In the genomic region with DNA sequence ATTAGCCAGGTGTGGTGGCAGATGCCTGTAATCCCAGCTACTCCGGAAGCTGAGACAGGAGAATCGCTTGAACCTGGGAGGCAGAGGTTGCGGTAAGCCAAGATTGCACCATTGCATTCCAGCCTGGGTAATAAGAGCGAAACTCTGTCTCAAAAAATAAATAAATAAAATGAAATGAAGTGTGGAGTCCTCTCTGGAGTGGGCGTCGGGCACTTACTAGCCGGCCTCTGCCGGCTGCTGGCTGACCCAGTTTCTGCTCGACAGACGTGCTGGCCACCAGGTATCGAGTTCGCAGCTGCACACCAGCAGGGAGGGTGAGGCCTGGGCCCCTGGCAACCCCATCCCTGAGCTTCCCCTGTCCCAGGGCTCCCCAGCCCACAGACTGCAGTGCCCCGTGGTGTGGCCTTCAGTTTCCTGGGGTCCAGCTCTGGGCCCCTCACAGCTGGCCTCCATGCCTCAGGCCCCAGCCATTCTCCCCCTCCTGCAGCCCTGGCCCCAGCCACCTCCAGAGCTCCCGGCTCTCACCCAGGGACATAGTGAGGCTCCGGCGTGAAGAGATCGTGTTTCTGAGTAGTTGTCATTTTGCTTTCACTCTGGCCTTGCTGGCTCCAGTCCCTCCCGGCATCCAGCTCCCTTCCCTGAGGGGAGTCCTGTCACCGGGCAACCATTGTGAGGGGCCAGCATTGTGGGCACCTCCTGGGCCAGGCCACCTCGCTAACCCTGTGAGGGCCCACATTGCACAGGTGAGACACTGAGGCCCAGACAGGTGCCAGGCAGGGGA, we compare ENCODE assay signal across 1 cellular context.
TF ChIP-seq lines count a peak whose summit lies in the region.

No MANE protein-coding gene starts in this region.

TF ChIP-seq in HepG2, 621 proteins besides CTCF, POLR2A, EP300 and RAD21 (continued from another document):
- TF ChIP-seq, protein P1, sequence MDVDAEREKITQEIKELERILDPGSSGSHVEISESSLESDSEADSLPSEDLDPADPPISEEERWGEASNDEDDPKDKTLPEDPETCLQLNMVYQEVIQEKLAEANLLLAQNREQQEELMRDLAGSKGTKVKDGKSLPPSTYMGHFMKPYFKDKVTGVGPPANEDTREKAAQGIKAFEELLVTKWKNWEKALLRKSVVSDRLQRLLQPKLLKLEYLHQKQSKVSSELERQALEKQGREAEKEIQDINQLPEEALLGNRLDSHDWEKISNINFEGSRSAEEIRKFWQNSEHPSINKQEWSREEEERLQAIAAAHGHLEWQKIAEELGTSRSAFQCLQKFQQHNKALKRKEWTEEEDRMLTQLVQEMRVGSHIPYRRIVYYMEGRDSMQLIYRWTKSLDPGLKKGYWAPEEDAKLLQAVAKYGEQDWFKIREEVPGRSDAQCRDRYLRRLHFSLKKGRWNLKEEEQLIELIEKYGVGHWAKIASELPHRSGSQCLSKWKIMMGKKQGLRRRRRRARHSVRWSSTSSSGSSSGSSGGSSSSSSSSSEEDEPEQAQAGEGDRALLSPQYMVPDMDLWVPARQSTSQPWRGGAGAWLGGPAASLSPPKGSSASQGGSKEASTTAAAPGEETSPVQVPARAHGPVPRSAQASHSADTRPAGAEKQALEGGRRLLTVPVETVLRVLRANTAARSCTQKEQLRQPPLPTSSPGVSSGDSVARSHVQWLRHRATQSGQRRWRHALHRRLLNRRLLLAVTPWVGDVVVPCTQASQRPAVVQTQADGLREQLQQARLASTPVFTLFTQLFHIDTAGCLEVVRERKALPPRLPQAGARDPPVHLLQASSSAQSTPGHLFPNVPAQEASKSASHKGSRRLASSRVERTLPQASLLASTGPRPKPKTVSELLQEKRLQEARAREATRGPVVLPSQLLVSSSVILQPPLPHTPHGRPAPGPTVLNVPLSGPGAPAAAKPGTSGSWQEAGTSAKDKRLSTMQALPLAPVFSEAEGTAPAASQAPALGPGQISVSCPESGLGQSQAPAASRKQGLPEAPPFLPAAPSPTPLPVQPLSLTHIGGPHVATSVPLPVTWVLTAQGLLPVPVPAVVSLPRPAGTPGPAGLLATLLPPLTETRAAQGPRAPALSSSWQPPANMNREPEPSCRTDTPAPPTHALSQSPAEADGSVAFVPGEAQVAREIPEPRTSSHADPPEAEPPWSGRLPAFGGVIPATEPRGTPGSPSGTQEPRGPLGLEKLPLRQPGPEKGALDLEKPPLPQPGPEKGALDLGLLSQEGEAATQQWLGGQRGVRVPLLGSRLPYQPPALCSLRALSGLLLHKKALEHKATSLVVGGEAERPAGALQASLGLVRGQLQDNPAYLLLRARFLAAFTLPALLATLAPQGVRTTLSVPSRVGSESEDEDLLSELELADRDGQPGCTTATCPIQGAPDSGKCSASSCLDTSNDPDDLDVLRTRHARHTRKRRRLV (CRISPR knock-in tag; IDR thresholded peaks at IDR 0.05) = no peak
- TF ChIP-seq, protein P2, sequence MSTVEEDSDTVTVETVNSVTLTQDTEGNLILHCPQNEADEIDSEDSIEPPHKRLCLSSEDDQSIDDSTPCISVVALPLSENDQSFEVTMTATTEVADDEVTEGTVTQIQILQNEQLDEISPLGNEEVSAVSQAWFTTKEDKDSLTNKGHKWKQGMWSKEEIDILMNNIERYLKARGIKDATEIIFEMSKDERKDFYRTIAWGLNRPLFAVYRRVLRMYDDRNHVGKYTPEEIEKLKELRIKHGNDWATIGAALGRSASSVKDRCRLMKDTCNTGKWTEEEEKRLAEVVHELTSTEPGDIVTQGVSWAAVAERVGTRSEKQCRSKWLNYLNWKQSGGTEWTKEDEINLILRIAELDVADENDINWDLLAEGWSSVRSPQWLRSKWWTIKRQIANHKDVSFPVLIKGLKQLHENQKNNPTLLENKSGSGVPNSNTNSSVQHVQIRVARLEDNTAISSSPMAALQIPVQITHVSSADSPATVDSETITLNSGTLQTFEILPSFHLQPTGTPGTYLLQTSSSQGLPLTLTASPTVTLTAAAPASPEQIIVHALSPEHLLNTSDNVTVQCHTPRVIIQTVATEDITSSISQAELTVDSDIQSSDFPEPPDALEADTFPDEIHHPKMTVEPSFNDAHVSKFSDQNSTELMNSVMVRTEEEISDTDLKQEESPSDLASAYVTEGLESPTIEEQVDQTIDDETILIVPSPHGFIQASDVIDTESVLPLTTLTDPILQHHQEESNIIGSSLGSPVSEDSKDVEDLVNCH (CRISPR knock-in tag; IDR thresholded peaks at IDR 0.05) = no peak
- TF ChIP-seq, protein P3, sequence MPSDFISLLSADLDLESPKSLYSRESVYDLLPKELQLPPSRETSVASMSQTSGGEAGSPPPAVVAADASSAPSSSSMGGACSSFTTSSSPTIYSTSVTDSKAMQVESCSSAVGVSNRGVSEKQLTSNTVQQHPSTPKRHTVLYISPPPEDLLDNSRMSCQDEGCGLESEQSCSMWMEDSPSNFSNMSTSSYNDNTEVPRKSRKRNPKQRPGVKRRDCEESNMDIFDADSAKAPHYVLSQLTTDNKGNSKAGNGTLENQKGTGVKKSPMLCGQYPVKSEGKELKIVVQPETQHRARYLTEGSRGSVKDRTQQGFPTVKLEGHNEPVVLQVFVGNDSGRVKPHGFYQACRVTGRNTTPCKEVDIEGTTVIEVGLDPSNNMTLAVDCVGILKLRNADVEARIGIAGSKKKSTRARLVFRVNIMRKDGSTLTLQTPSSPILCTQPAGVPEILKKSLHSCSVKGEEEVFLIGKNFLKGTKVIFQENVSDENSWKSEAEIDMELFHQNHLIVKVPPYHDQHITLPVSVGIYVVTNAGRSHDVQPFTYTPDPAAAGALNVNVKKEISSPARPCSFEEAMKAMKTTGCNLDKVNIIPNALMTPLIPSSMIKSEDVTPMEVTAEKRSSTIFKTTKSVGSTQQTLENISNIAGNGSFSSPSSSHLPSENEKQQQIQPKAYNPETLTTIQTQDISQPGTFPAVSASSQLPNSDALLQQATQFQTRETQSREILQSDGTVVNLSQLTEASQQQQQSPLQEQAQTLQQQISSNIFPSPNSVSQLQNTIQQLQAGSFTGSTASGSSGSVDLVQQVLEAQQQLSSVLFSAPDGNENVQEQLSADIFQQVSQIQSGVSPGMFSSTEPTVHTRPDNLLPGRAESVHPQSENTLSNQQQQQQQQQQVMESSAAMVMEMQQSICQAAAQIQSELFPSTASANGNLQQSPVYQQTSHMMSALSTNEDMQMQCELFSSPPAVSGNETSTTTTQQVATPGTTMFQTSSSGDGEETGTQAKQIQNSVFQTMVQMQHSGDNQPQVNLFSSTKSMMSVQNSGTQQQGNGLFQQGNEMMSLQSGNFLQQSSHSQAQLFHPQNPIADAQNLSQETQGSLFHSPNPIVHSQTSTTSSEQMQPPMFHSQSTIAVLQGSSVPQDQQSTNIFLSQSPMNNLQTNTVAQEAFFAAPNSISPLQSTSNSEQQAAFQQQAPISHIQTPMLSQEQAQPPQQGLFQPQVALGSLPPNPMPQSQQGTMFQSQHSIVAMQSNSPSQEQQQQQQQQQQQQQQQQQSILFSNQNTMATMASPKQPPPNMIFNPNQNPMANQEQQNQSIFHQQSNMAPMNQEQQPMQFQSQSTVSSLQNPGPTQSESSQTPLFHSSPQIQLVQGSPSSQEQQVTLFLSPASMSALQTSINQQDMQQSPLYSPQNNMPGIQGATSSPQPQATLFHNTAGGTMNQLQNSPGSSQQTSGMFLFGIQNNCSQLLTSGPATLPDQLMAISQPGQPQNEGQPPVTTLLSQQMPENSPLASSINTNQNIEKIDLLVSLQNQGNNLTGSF (CRISPR knock-in tag; IDR thresholded peaks at IDR 0.05) = no peak
- TF ChIP-seq ZNF777 (CRISPR knock-in tag; IDR thresholded peaks at IDR 0.05) (no peak), LCORL (IDR thresholded peaks at IDR 0.05) (no peak), LCORL (CRISPR knock-in tag; IDR thresholded peaks at IDR 0.05) (0 out of 2 replicates have a peak, but pooled peaks have one; percentile 20), ZNF788 (CRISPR knock-in tag; IDR thresholded peaks at IDR 0.05; ENCODE audit: borderline replicate concordance) (0 out of 2 replicates have a peak, but pooled peaks have one; percentile 0), EZH2 (conservative IDR thresholded peaks at IDR 0.05; ENCODE audit: low read depth, low read length) (no peak), ZFY (CRISPR knock-in tag; IDR thresholded peaks at IDR 0.05) (peak; percentile 42; the same call in 1 of the 2 replicates), SAP130 (CRISPR knock-in tag; IDR thresholded peaks at IDR 0.05; ENCODE audit: low read depth) (peak; percentile 2; the same call in 1 of the 2 replicates), TEAD3 (CRISPR knock-in tag; optimal IDR thresholded peaks at IDR 0.05; ENCODE audit: borderline replicate concordance) (peak; percentile 52), RFXAP (CRISPR knock-in tag; IDR thresholded peaks at IDR 0.05; ENCODE audit: borderline replicate concordance) (no peak), BHLHE40 (IDR thresholded peaks at IDR 0.05; ENCODE audit: low read length) (no peak), ZC3H13 (CRISPR knock-in tag; IDR thresholded peaks at IDR 0.05) (no peak), SRY (CRISPR knock-in tag; IDR thresholded peaks at IDR 0.05) (no peak), ZNF446 (CRISPR knock-in tag; IDR thresholded peaks at IDR 0.05) (peak; percentile 34; the same call in 1 of the 2 replicates)
- TF ChIP-seq, protein P4, sequence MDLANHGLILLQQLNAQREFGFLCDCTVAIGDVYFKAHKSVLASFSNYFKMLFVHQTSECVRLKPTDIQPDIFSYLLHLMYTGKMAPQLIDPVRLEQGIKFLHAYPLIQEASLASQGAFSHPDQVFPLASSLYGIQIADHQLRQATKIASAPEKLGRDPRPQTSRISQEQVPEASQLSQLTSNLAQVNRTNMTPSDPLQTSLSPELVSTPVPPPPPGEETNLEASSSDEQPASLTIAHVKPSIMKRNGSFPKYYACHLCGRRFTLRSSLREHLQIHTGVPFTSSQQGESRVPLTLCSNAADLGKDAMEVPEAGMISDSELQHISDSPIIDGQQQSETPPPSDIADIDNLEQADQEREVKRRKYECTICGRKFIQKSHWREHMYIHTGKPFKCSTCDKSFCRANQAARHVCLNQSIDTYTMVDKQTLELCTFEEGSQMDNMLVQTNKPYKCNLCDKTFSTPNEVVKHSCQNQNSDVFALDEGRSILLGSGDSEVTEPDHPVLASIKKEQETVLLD (CRISPR knock-in tag; IDR thresholded peaks at IDR 0.05; ENCODE audit: low read depth) = no peak
- TF ChIP-seq, protein P5, sequence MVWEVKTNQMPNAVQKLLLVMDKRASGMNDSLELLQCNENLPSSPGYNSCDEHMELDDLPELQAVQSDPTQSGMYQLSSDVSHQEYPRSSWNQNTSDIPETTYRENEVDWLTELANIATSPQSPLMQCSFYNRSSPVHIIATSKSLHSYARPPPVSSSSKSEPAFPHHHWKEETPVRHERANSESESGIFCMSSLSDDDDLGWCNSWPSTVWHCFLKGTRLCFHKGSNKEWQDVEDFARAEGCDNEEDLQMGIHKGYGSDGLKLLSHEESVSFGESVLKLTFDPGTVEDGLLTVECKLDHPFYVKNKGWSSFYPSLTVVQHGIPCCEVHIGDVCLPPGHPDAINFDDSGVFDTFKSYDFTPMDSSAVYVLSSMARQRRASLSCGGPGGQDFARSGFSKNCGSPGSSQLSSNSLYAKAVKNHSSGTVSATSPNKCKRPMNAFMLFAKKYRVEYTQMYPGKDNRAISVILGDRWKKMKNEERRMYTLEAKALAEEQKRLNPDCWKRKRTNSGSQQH (CRISPR knock-in tag; IDR thresholded peaks at IDR 0.05; ENCODE audit: low read depth) = no peak
- TF ChIP-seq, protein P6, sequence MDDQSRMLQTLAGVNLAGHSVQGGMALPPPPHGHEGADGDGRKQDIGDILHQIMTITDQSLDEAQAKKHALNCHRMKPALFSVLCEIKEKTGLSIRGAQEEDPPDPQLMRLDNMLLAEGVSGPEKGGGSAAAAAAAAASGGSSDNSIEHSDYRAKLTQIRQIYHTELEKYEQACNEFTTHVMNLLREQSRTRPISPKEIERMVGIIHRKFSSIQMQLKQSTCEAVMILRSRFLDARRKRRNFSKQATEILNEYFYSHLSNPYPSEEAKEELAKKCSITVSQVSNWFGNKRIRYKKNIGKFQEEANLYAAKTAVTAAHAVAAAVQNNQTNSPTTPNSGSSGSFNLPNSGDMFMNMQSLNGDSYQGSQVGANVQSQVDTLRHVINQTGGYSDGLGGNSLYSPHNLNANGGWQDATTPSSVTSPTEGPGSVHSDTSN (CRISPR knock-in tag; IDR thresholded peaks at IDR 0.05; ENCODE audit: borderline replicate concordance) = no peak
